In genomic region chr11:47099918-47100315, GRCh38 we compare ENCODE assay signal across 27 cellular contexts.
"Had no signal": no experiment of that assay in that cellular context is flagged by ENCODE, and none has a peak within 500 bp of the region (broad histone marks: within the 10 kb centered on the region; RNA-seq: fewer than 3 reads in every experiment).

No MANE protein-coding gene starts in this region.

- H3K9me3 Mint-ChIP-seq: dendritic cell treated with granulocyte-macrophage colony-stimulating factor and Interleukin-4, amounts not matched to agents 40 ng/mL and 50 ng/mL, for 4 days; naive thymus-derived CD4-positive, alpha-beta T cell; nephron; stimulated activated naive CD8-positive, alpha-beta T cell treated with anti-CD3 and anti-CD28 coated beads, Interleukin-15, amount 100 ng/mL, for 72 hours had no signal

- H3K4me3 ChIP-seq: esophagus muscularis mucosa, gastroesophageal sphincter, heart left ventricle, hepatocyte, left lung, prostate gland, right atrium auricular region, smooth muscle cell, suprapubic skin, transverse colon, upper lobe of right lung, uterus had no signal

- DNase-seq: effector memory CD4-positive, alpha-beta T cell; foreskin keratinocyte; heart left ventricle; left cardiac atrium; left lung; mesenchymal stem cell; naive thymus-derived CD4-positive, alpha-beta T cell; stimulated activated CD4-positive, alpha-beta T cell treated with anti-CD3 and anti-CD28 coated beads, Interleukin-12 subunit alpha, Interleukin-12 subunit beta, amount 100 ng/mL, for 4 hours; stimulated activated CD4-positive, alpha-beta T cell treated with anti-CD3 and anti-CD28 coated beads, Interleukin-1b, Interleukin-23, amount 100 ng/mL, for 48 hours; stimulated activated CD4-positive, alpha-beta T cell treated with anti-CD3 and anti-CD28 coated beads, Interleukin-4, amount 100 ng/mL, for 1 hour; stimulated activated CD8-positive, alpha-beta memory T cell treated with anti-CD3 and anti-CD28 coated beads, Interleukin-4, amount 100 ng/mL, for 48 hours; stimulated activated naive CD4-positive, alpha-beta T cell; stimulated activated naive CD8-positive, alpha-beta T cell treated with anti-CD3 and anti-CD28 coated beads, Interleukin-15, amount 100 ng/mL, for 72 hours; transverse colon; upper lobe of right lung; uterus had no signal

- H3K36me3 ChIP-seq: esophagus muscularis mucosa, gastroesophageal sphincter, heart left ventricle, left lung, prostate gland, right atrium auricular region, suprapubic skin, transverse colon, upper lobe of right lung, uterus had no signal

- H3K27me3 ChIP-seq: esophagus muscularis mucosa, foreskin keratinocyte, gastroesophageal sphincter, heart left ventricle, hepatocyte, left lung, right atrium auricular region, suprapubic skin, transverse colon, upper lobe of right lung, uterus had no signal

- H3K4me1 ChIP-seq: foreskin keratinocyte, gastroesophageal sphincter, left lung, prostate gland, right atrium auricular region, uterus had no signal

- H3K27ac ChIP-seq: esophagus muscularis mucosa, foreskin keratinocyte, gastroesophageal sphincter, heart left ventricle, hepatocyte, left lung, prostate gland, right atrium auricular region, suprapubic skin, transverse colon, upper lobe of right lung, uterus had no signal

- H3K27ac Mint-ChIP-seq: dendritic cell treated with granulocyte-macrophage colony-stimulating factor and Interleukin-4, amounts not matched to agents 40 ng/mL and 50 ng/mL, for 4 days had no signal

- H3K27me3 Mint-ChIP-seq: dendritic cell treated with granulocyte-macrophage colony-stimulating factor and Interleukin-4, amounts not matched to agents 40 ng/mL and 50 ng/mL, for 4 days; naive thymus-derived CD4-positive, alpha-beta T cell; stimulated activated naive CD8-positive, alpha-beta T cell treated with anti-CD3 and anti-CD28 coated beads, Interleukin-15, amount 100 ng/mL, for 72 hours had no signal

- ATAC-seq: foreskin keratinocyte; gastroesophageal sphincter; heart left ventricle; left cardiac atrium; naive thymus-derived CD4-positive, alpha-beta T cell; sciatic nerve; stimulated activated naive CD8-positive, alpha-beta T cell treated with anti-CD3 and anti-CD28 coated beads, Interleukin-15, amount 100 ng/mL, for 72 hours; upper lobe of right lung had no signal

- H3K9me3 ChIP-seq: esophagus muscularis mucosa, gastroesophageal sphincter, heart left ventricle, left lung, prostate gland, right atrium auricular region, suprapubic skin, transverse colon, upper lobe of right lung, uterus had no signal

- H3K4me3 Mint-ChIP-seq: dendritic cell treated with granulocyte-macrophage colony-stimulating factor and Interleukin-4, amounts not matched to agents 40 ng/mL and 50 ng/mL, for 4 days; mesothelial cell of epicardium; naive thymus-derived CD4-positive, alpha-beta T cell; nephron; stimulated activated naive CD8-positive, alpha-beta T cell treated with anti-CD3 and anti-CD28 coated beads, Interleukin-15, amount 100 ng/mL, for 72 hours had no signal
